1 cellular context compared by ENCODE assay signal in the genomic region with DNA sequence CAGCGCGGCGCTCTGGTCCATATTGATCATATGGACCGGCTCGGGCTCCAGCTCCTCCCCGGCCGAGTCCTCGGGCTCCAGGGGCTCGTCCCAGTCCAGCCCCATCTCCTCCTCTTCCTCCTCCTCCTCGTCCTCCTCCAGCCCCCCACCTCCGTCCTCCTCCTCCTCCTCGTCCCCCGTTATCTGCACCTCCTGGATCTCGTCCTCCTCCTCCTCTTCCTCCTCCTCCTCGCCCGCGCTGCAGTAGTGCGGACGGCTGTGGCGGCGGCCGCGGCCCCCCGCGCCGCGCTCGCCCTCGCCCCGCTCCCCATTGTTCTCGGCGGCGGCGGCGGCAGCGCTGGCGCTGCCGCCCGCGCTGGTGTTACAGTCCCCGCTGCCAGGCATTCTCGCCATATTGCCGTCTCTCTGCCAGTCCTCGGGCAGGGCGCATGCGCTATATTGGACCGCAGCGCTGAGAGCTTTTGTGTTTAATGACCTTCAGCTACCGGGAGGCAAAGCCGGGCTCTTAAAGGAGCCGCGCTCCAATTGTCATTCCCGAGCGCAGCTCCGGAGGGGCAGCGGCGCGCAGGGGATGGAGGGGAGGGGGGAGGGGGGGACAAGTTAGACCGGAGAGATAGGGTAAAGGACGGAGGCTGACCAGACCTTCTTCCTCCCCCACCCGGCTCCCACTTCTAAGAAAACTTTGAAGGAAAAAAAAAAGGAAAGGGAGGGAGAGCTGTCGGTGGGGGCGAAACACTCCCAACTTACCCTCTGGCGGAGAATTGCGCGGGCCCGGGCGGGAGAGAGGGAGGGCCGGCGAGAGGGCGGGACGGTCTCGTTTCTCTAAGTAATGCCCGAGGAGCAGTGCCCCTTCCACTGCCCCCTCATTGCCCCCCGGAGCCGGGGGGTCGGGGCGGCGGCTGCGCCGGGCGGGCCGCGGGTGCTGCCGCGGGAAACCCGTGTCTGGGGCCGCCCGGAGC.
A peak's percentile ranks its signal among the peaks of the same experiment; 100 is the strongest.
TF ChIP-seq lines count a peak whose summit lies in the region.

Gene KCTD1, minus strand, starts transcription at position 410 of the 959 bp plus-strand sequence. Its CDS starts 17 bp downstream, at position 393.

TF ChIP-seq in GM23338, 12 proteins besides CTCF, POLR2A, EP300 and RAD21 (continued from another document):
- TF ChIP-seq ZNF462 (CRISPR knock-in tag; IDR thresholded peaks at IDR 0.05) = no peak
- TF ChIP-seq ZNF114 (CRISPR knock-in tag; IDR thresholded peaks at IDR 0.05) = no peak
- TF ChIP-seq, protein P1, sequence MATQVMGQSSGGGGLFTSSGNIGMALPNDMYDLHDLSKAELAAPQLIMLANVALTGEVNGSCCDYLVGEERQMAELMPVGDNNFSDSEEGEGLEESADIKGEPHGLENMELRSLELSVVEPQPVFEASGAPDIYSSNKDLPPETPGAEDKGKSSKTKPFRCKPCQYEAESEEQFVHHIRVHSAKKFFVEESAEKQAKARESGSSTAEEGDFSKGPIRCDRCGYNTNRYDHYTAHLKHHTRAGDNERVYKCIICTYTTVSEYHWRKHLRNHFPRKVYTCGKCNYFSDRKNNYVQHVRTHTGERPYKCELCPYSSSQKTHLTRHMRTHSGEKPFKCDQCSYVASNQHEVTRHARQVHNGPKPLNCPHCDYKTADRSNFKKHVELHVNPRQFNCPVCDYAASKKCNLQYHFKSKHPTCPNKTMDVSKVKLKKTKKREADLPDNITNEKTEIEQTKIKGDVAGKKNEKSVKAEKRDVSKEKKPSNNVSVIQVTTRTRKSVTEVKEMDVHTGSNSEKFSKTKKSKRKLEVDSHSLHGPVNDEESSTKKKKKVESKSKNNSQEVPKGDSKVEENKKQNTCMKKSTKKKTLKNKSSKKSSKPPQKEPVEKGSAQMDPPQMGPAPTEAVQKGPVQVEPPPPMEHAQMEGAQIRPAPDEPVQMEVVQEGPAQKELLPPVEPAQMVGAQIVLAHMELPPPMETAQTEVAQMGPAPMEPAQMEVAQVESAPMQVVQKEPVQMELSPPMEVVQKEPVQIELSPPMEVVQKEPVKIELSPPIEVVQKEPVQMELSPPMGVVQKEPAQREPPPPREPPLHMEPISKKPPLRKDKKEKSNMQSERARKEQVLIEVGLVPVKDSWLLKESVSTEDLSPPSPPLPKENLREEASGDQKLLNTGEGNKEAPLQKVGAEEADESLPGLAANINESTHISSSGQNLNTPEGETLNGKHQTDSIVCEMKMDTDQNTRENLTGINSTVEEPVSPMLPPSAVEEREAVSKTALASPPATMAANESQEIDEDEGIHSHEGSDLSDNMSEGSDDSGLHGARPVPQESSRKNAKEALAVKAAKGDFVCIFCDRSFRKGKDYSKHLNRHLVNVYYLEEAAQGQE (IDR thresholded peaks at IDR 0.05; ENCODE audit: unreplicated experiment) = no peak
- no peak for TF ChIP-seq CREB1 (CRISPR knock-in tag; IDR thresholded peaks at IDR 0.05; ENCODE audit: low read depth)
- TF ChIP-seq JUNB (IDR thresholded peaks at IDR 0.05; ENCODE audit: unreplicated experiment) = no peak
- TF ChIP-seq POLR2AphosphoS5 (IDR thresholded peaks at IDR 0.05; ENCODE audit: low read depth) = peak; percentile 33; the same call in 1 of the 2 replicates
